ENCODE assay signal across 9 cellular contexts in the genomic region with DNA sequence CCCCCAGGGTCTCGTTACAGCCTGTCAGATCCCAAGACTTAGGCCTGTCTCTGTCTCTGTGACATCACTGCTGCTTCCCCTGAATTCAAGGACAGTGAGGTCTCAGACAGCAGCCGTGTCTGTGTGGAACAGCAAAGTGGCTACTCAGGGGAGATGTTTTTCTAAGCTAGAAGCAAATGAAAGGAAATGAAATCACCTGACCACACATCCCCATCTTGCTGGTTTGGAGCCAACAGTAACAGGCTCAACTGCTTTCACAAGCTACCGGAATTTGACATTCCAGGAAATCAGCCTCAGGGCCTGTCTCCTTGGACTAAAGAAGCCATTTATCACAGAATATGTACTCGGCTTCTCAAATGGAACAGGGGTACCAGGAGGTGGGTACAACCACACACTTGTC.
DNase-seq lines count a peak whose midpoint lies in the region; ATAC-seq and TF ChIP-seq lines count a peak whose summit lies in the region.
"Had no signal": no experiment of that assay in that cellular context is flagged by ENCODE, and none has a peak within 500 bp of the region (broad histone marks: within the 10 kb centered on the region; RNA-seq: fewer than 3 reads in every experiment).

No MANE protein-coding gene starts in this region.

- H3K9me3 Mint-ChIP-seq in nephron progenitor cell: no peaks in the 10 kb centered on the region

- no peak for ATAC-seq in GM18519 (IDR thresholded peaks at IDR 0.05; ENCODE audit: low FRiP score, unreplicated experiment)

- no peak overlapping the region; the same call in 1 of the 2 replicates for H3K9ac ChIP-seq in BLaER1
- H3K9ac ChIP-seq in MM.1S (ENCODE audit: low read length): no peak overlapping the region

- peak overlapping the region; percentile 52 for H3K27ac ChIP-seq in BLaER1
- no peak overlapping the region for H3K27ac ChIP-seq in MM.1S (ENCODE audit: low read length)

- H3F3A ChIP-seq in MM.1S (ENCODE audit: insufficient read depth, low read length): no peaks in the 10 kb centered on the region

- H3K4me3 ChIP-seq in BLaER1 (no peak overlapping the region), MM.1S (ENCODE audit: low read length) (no peak overlapping the region), epithelial cell of proximal tubule (ENCODE audit: low read depth, low read length) (no peak overlapping the region)

- H3K4me2 ChIP-seq in BLaER1 (peak overlapping the region; percentile 67), MM.1S (ENCODE audit: low read depth, low read length) (no peak overlapping the region)

- TF ChIP-seq CTCF in MM.1S (IDR thresholded peaks at IDR 0.05; ENCODE audit: low read length) (no peak), epithelial cell of proximal tubule (conservative IDR thresholded peaks at IDR 0.05; ENCODE audit: low read depth, low read length) (no peak), nephron progenitor cell (IDR thresholded peaks at IDR 0.05) (no peak)

- H3K4me1 Mint-ChIP-seq in nephron progenitor cell: peaks cover 6% of the 10 kb centered on the region

- 0 out of 2 replicates have a peak, but pooled peaks cover 8% of the 10 kb centered on the region for H3K9me3 ChIP-seq in BLaER1
- H3K9me3 ChIP-seq in MM.1S (replicated peaks; ENCODE audit: insufficient read depth, low read length): no peaks in the 10 kb centered on the region

- H3K36me3 ChIP-seq in BLaER1 (peaks cover 65% of the 10 kb centered on the region), MM.1S (replicated peaks; ENCODE audit: insufficient read depth, low read length) (no peaks in the 10 kb centered on the region)

- H3K4me1 ChIP-seq in BLaER1: peaks cover 31% of the 10 kb centered on the region
- H3K4me1 ChIP-seq in MM.1S (ENCODE audit: low read length): peaks cover 15% of the 10 kb centered on the region; the same call in 1 of the 2 replicates

- no peaks in the 10 kb centered on the region for H3K9me2 ChIP-seq in MM.1S (replicated peaks; ENCODE audit: insufficient read depth, low read length)

- peak overlapping the region; percentile 96 for H3K27ac Mint-ChIP-seq in nephron progenitor cell

- H4K20me1 ChIP-seq in BLaER1: no peaks in the 10 kb centered on the region
- H4K20me1 ChIP-seq in MM.1S (ENCODE audit: insufficient read depth, low read length): no peaks in the 10 kb centered on the region

- H3K27me3 ChIP-seq in BLaER1 (no peaks in the 10 kb centered on the region), MM.1S (replicated peaks; ENCODE audit: insufficient read depth, low read length) (no peaks in the 10 kb centered on the region)

- H3K27me3 Mint-ChIP-seq in nephron progenitor cell (ENCODE audit: low read depth, poor library complexity): no peaks in the 10 kb centered on the region

- no peaks in the 10 kb centered on the region for H3K79me2 ChIP-seq in MM.1S (ENCODE audit: low read length)

- peak overlapping the region; percentile 23; the same call in 1 of the 2 replicates for H2AFZ ChIP-seq in MM.1S (ENCODE audit: low read length)

- no peak overlapping the region for H3K4me3 Mint-ChIP-seq in nephron progenitor cell

- peaks cover 85% of the 10 kb centered on the region for H3K36me3 Mint-ChIP-seq in nephron progenitor cell (ENCODE audit: low read depth)

- DNase-seq in MM.1S (no peak), epithelial cell of proximal tubule (ENCODE audit: low read depth) (peak; percentile 78), nephron progenitor cell (no peak), LoVo (ENCODE audit: low spot score) (no peak), RKO (ENCODE audit: low spot score) (no peak)
- DNase-seq in activated naive CD4-positive, alpha-beta T cell (lab: John Stamatoyannopoulos, UW): no peak
- DNase-seq: occipital lobe had no signal
